ENCODE assay signal across 14 cellular contexts in the genomic region with DNA sequence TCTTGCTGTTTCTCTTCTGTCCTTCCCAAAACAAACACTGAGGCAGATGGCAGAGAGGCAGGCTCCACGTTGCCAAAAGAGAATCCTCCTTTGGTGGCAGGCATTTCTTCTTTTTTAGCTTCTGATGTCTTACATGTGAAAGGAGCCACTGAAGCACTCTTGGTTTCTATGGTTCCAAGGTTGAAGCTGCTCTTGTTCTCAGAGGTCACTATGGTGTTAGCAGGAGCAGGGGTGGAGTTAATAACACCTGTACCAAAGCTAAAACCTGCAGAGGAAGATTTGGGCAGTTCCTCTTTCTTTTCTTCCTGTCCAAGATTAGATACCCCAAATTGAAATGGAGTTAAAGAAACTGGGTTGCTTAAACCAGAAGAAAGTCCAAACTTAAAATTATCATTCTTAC. TPM values are rescaled to one million over a fixed set of nuclear protein-coding genes. Genes with fewer than 3 reads are reported as not detected.
DNase-seq lines count a peak whose midpoint lies in the region; ATAC-seq and TF ChIP-seq lines count a peak whose summit lies in the region.
"Had no signal": no experiment of that assay in that cellular context is flagged by ENCODE, and none has a peak within 500 bp of the region (broad histone marks: within the 10 kb centered on the region; RNA-seq: fewer than 3 reads in every experiment).

No MANE protein-coding gene starts in this region.

- CTCF ChIA-PET in CD8-positive, alpha-beta T cell (lab: Charles Lee) = interaction anchor here (0.9 to 1.6 kb wide), 2 partner anchors 9 to 29 kb away, joined by 4 to 8 read pairs; a partner anchor contains a TSS

- TF ChIP-seq POLR2A in heart left ventricle (IDR thresholded peaks at IDR 0.05) = no peak

- no peaks in the 10 kb centered on the region for H3K27me3 ChIP-seq in CD8-positive, alpha-beta T cell (ENCODE audit: insufficient read depth, low read length)
- no peaks in the 10 kb centered on the region for H3K27me3 ChIP-seq in heart left ventricle
- H3K27me3 ChIP-seq: BLaER1, thyroid gland had no signal

- intact Hi-C loops in CD8-positive, alpha-beta T cell (cut with DNase I, micrococcal nuclease) = loop anchor here in 1 of 2 experiments (2.0 kb wide), 1 partner anchor 22 kb away; no protein-coding TSS in a partner anchor
- intact Hi-C loops in heart left ventricle (cut with DNase I) = no loop called here

- DNase-seq in CD8-positive, alpha-beta T cell = no peak
- DNase-seq in heart left ventricle (no peak), NCI-H1694 (lab: John Stamatoyannopoulos, UW) (no peak)
- DNase-seq: activated CD4-positive, alpha-beta T cell treated with anti-CD3 and anti-CD28 coated beads, Interleukin-2, amount 50 U/mL, for 48 hours; effector CD4-positive, alpha-beta T cell; NCI-H1105 treated with DMSO at 0.1 percent for 48 hours; NCI-H82; thyroid gland had no signal

- H3K36me3 Mint-ChIP-seq in CD8-positive, alpha-beta T cell = peaks cover 76% of the 10 kb centered on the region
- peaks cover 100% of the 10 kb centered on the region for H3K36me3 Mint-ChIP-seq in activated T-helper 17 cell treated with anti-CD3 and anti-CD28 coated beads, Interleukin-2, amount 50 U/mL, for 72 hours (ENCODE audit: low read depth)

- peaks cover 42% of the 10 kb centered on the region for H3K4me1 Mint-ChIP-seq in CD8-positive, alpha-beta T cell (ENCODE audit: low read depth)
- peaks cover 13% of the 10 kb centered on the region for H3K4me1 Mint-ChIP-seq in activated T-helper 17 cell treated with anti-CD3 and anti-CD28 coated beads, Interleukin-2, amount 50 U/mL, for 72 hours

- no peaks in the 10 kb centered on the region for H3K9me3 ChIP-seq in CD8-positive, alpha-beta T cell (ENCODE audit: low read length)
- no peaks in the 10 kb centered on the region for H3K9me3 ChIP-seq in heart left ventricle
- H3K9me3 ChIP-seq: BLaER1, thyroid gland had no signal

- no peak overlapping the region for H3K4me3 ChIP-seq in CD8-positive, alpha-beta T cell (ENCODE audit: low read depth, low read length)
- H3K4me3 ChIP-seq in heart left ventricle = no peak overlapping the region
- H3K4me3 ChIP-seq: BLaER1, thyroid gland had no signal

- H3K36me3 ChIP-seq in CD8-positive, alpha-beta T cell (ENCODE audit: insufficient read depth, low read length) = peaks cover 27% of the 10 kb centered on the region
- peaks cover 0 to 92% (median 83%) of the 10 kb centered on the region in 9 donors for H3K36me3 ChIP-seq in heart left ventricle

- TF ChIP-seq CTCF in CD8-positive, alpha-beta T cell (IDR thresholded peaks at IDR 0.05) = no peak
- no peak for TF ChIP-seq CTCF in heart left ventricle (IDR thresholded peaks at IDR 0.05)

- peak overlapping the region; percentile 41 for H3K27ac Mint-ChIP-seq in CD8-positive, alpha-beta T cell
- H3K27ac Mint-ChIP-seq in activated T-helper 17 cell treated with anti-CD3 and anti-CD28 coated beads, Interleukin-2, amount 50 U/mL, for 72 hours = peak overlapping the region; percentile 16

- H3K9me3 Mint-ChIP-seq in CD8-positive, alpha-beta T cell = no peaks in the 10 kb centered on the region
- H3K9me3 Mint-ChIP-seq in activated T-helper 17 cell treated with anti-CD3 and anti-CD28 coated beads, Interleukin-2, amount 50 U/mL, for 72 hours = no peaks in the 10 kb centered on the region

- POLR2A ChIA-PET in CD8-positive, alpha-beta T cell (lab: Charles Lee) = interaction anchor here (0.7 to 4.1 kb wide), 2 partner anchors 28 to 124 kb away, joined by 3 to 14 read pairs; a partner anchor contains a TSS

- no peaks in the 10 kb centered on the region for H3K27me3 Mint-ChIP-seq in CD8-positive, alpha-beta T cell (ENCODE audit: low read depth)
- H3K27me3 Mint-ChIP-seq in activated T-helper 17 cell treated with anti-CD3 and anti-CD28 coated beads, Interleukin-2, amount 50 U/mL, for 72 hours = no peaks in the 10 kb centered on the region

- peaks cover 15% of the 10 kb centered on the region for H3K4me1 ChIP-seq in CD8-positive, alpha-beta T cell (ENCODE audit: insufficient read depth, low read length)
- peaks cover 0 to 57% (median 14%) of the 10 kb centered on the region in 12 donors for H3K4me1 ChIP-seq in heart left ventricle
- H3K4me1 ChIP-seq: BLaER1 had no signal

- H3K27ac ChIP-seq in CD8-positive, alpha-beta T cell (ENCODE audit: low read depth, low read length) = no peak overlapping the region
- no peak overlapping the region for H3K27ac ChIP-seq in heart left ventricle
- H3K27ac ChIP-seq: BLaER1 had no signal

- no peak for ATAC-seq in CD8-positive, alpha-beta T cell
- peak; percentile 57 for ATAC-seq in GM19463 (IDR thresholded peaks at IDR 0.05; ENCODE audit: unreplicated experiment)
- ATAC-seq in HG03039 (IDR thresholded peaks at IDR 0.05; ENCODE audit: unreplicated experiment) = peak; percentile 52
- ATAC-seq in activated T-helper 17 cell treated with anti-CD3 and anti-CD28 coated beads, Interleukin-2, amount 50 U/mL, for 72 hours (replicated peaks) = no peak
- no peak for ATAC-seq in GM18873 (IDR thresholded peaks at IDR 0.05; ENCODE audit: low FRiP score, unreplicated experiment)
- ATAC-seq in heart left ventricle = no peak
- no peak for ATAC-seq in HG03196 (IDR thresholded peaks at IDR 0.05; ENCODE audit: unreplicated experiment)

- WGBS in heart left ventricle, 4 donors = 67 to 70% (median 68%) methylated on average over 1 of the region's 1 CpG

- no peak overlapping the region for H3K4me3 Mint-ChIP-seq in CD8-positive, alpha-beta T cell
- H3K4me3 Mint-ChIP-seq in activated T-helper 17 cell treated with anti-CD3 and anti-CD28 coated beads, Interleukin-2, amount 50 U/mL, for 72 hours = no peak overlapping the region

RNA-seq across cellular contexts. Expression of a gene that starts 28.8 kb away (rescaled TPM):
- 10 to 100 TPM; 17.6 to 17.8 TPM for total RNA-seq in CD8-positive, alpha-beta T cell
- 1 to 10 TPM; 3.2 to 6.1 TPM for total RNA-seq in activated T-helper 17 cell treated with anti-CD3 and anti-CD28 coated beads, Interleukin-2, amount 50 U/mL, for 72 hours
- 10 to 100 TPM; 14.9 to 24.5 (median 17.5) TPM for total RNA-seq in heart left ventricle
- polyA plus RNA-seq in heart left ventricle = 10 to 100 TPM in 1 of 2 donors, 1 to 10 TPM in 1; 9.1 to 14.9 TPM

Comparison
In these comparisons a context has a peak if more than half of its experiments do, and no peak if none do; other contexts are left out.
1. ATAC-seq: peak in GM19463 (single experiment) and HG03039 (single experiment); none in CD8-positive, alpha-beta T cell (single experiment), activated T-helper 17 cell treated with anti-CD3 and anti-CD28 coated beads, Interleukin-2, amount 50 U/mL, for 72 hours (single experiment), GM18873 (single experiment), heart left ventricle (0 of 4) and HG03196 (single experiment).